In genomic region chr6:23414204-23414501, GRCh38 we compare ENCODE assay signal across 8 cellular contexts.
DNase-seq lines count a peak whose midpoint lies in the region; ATAC-seq lines count a peak whose summit lies in the region.

No MANE protein-coding gene starts in this region.

- H3K27ac ChIP-seq in BLaER1 (peak overlapping the region; percentile 56; the same call in 1 of the 2 replicates), SJCRH30 (no peak overlapping the region)

- peak overlapping the region; percentile 71 for H3K4me2 ChIP-seq in BLaER1

- peaks cover 22% of the 10 kb centered on the region for H3K4me1 ChIP-seq in BLaER1
- H3K4me1 ChIP-seq in SJCRH30: no peaks in the 10 kb centered on the region; the same call in 1 of the 2 replicates

- no peaks in the 10 kb centered on the region for H3K4me1 Mint-ChIP-seq in activated naive CD4-positive, alpha-beta T cell treated with anti-CD3 and anti-CD28 coated beads for 36 hours (ENCODE audit: low read depth)

- CTCF ChIA-PET in activated naive CD4-positive, alpha-beta T cell treated with anti-CD3 and anti-CD28 coated beads for 36 hours (lab: Charles Lee): no interaction called here

- H3K27me3 ChIP-seq in BLaER1 (no peaks in the 10 kb centered on the region), SJCRH30 (no peaks in the 10 kb centered on the region)

- peak; percentile 68 for ATAC-seq in HG02678 (IDR thresholded peaks at IDR 0.05; ENCODE audit: unreplicated experiment)
- peak; percentile 40 to 84 for ATAC-seq in left cardiac atrium
- ATAC-seq in GM21381 (IDR thresholded peaks at IDR 0.05; ENCODE audit: unreplicated experiment): no peak

- H3K36me3 Mint-ChIP-seq in activated naive CD4-positive, alpha-beta T cell treated with anti-CD3 and anti-CD28 coated beads for 36 hours (ENCODE audit: low read depth): no peaks in the 10 kb centered on the region

- DNase-seq in SJCRH30 (peak; percentile 4 to 56), left cardiac atrium (no peak), SW 1271 (lab: John Stamatoyannopoulos, UW) (no peak), LoVo (ENCODE audit: low spot score) (no peak)
- no peak for DNase-seq in activated naive CD4-positive, alpha-beta T cell treated with anti-CD3 and anti-CD28 coated beads for 36 hours

- H3K36me3 ChIP-seq in BLaER1 (no peaks in the 10 kb centered on the region), SJCRH30 (no peaks in the 10 kb centered on the region)

- H3K27me3 Mint-ChIP-seq in activated naive CD4-positive, alpha-beta T cell treated with anti-CD3 and anti-CD28 coated beads for 36 hours (ENCODE audit: low read depth): no peaks in the 10 kb centered on the region

- H3K27ac Mint-ChIP-seq in activated naive CD4-positive, alpha-beta T cell treated with anti-CD3 and anti-CD28 coated beads for 36 hours: no peak overlapping the region

- intact Hi-C loops in left cardiac atrium (cut with DNase I): no loop called here
- intact Hi-C loops in activated naive CD4-positive, alpha-beta T cell treated with anti-CD3 and anti-CD28 coated beads for 36 hours (cut with micrococcal nuclease): no loop called here

- H3K4me3 ChIP-seq in BLaER1: no peak overlapping the region
- no peak overlapping the region for H3K4me3 ChIP-seq in SJCRH30

- peak overlapping the region; percentile 22; the same call in 1 of the 2 replicates for H3K9ac ChIP-seq in BLaER1

- peaks cover 7% of the 10 kb centered on the region for H3K9me3 Mint-ChIP-seq in activated naive CD4-positive, alpha-beta T cell treated with anti-CD3 and anti-CD28 coated beads for 36 hours

- no peaks in the 10 kb centered on the region for H4K20me1 ChIP-seq in BLaER1

- H3K4me3 Mint-ChIP-seq in activated naive CD4-positive, alpha-beta T cell treated with anti-CD3 and anti-CD28 coated beads for 36 hours: no peak overlapping the region

- H3K9me3 ChIP-seq in BLaER1 (no peaks in the 10 kb centered on the region), SJCRH30 (replicated peaks) (no peaks in the 10 kb centered on the region)

Comparison
In these comparisons a context has a peak if more than half of its experiments do, and no peak if none do; other contexts are left out.
1. DNase-seq: peak in SJCRH30 (2 of 2); none in left cardiac atrium (single experiment), SW 1271 (0 of 2), activated naive CD4-positive, alpha-beta T cell treated with anti-CD3 and anti-CD28 coated beads for 36 hours (single experiment) and LoVo (single experiment).